10 cellular contexts compared by ENCODE assay signal in the genomic region with DNA sequence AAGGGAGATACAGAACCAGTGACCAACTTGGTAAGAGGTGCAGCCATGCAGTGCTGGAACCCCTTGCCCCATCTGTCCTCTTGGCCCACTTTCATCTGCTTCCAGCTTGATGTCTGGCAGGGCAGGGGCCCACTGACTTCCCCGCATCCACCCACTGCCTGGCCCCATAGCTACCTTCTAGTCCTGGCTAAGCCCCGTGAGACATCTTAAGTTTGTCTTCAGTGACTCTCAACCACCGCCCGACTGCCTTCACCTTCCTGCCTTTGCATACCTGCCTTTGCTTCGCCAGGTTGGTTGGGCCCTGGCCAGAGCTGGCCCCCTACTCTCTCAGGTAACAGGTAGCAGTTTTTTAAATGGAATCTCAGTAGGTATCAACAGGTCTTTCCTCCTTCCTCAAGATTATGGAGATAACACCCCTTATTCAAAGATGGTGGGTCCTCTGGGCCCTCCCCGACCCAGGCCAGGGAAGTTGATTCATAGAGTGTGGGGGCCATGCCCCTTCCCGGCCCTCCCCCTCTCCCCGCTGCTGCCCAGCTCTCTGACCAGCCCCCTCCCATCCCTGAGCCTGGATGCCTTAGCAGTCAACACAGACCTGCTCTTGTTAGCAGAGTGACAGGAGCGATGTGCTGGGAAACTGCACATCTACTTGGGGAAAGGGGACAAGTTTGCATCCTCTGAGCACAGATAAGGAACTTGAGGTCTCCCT. TPM values are rescaled to one million over a fixed set of nuclear protein-coding genes. Genes with fewer than 3 reads are reported as not detected.
DNase-seq lines count a peak whose midpoint lies in the region; ATAC-seq and TF ChIP-seq lines count a peak whose summit lies in the region.
"Had no signal": no experiment of that assay in that cellular context is flagged by ENCODE, and none has a peak within 500 bp of the region (broad histone marks: within the 10 kb centered on the region; RNA-seq: fewer than 3 reads in every experiment).

No MANE protein-coding gene starts in this region.

- H3K4me3 Mint-ChIP-seq in CD4-positive, alpha-beta T cell = peak overlapping the region; percentile 99
- H3K4me3 Mint-ChIP-seq in HFFc6 = peak overlapping the region; percentile 37

- H3K4me1 ChIP-seq in neutrophil (ENCODE audit: control insufficient read depth in 1 of 2, insufficient read depth in 1 of 2, low read depth in 1 of 2, low read length in 1 of 2) = peaks cover 40 to 48% of the 10 kb centered on the region in 2 experiments

- TF ChIP-seq CTCF in CD4-positive, alpha-beta T cell (IDR thresholded peaks at IDR 0.05) = no peak
- no peak for TF ChIP-seq CTCF in HFFc6 (IDR thresholded peaks at IDR 0.05)
- TF ChIP-seq CTCF in coronary artery (IDR thresholded peaks at IDR 0.05) = no peak
- TF ChIP-seq CTCF in neutrophil (IDR thresholded peaks at IDR 0.05) = no peak

- no peak for DNase-seq in CD4-positive, alpha-beta T cell
- DNase-seq in HFFc6 = no peak
- no peak for DNase-seq in coronary artery (ENCODE audit: low spot score)
- DNase-seq in amygdala (lab: John Stamatoyannopoulos, UW) = no peak
- DNase-seq in NCI-H2227 (lab: John Stamatoyannopoulos, UW; ENCODE audit: unreplicated experiment) = no peak
- DNase-seq: cerebellar nuclear complex, NCI-H446 had no signal

- POLR2A ChIA-PET in CD4-positive, alpha-beta T cell (lab: Charles Lee) = interaction anchor here (1.0 to 7.1 kb wide), 15 partner anchors 8 to 574 kb away, joined by 3 to 180 read pairs (median 12); partner anchors contain the start of genes ANKRD36, DUSP2, ITPRIPL1 and SNRNP200

- peaks cover 71% of the 10 kb centered on the region for H3K4me1 Mint-ChIP-seq in CD4-positive, alpha-beta T cell (ENCODE audit: low read depth)
- H3K4me1 Mint-ChIP-seq in HFFc6 (ENCODE audit: low read depth) = peaks cover 46% of the 10 kb centered on the region

- peaks cover 16% of the 10 kb centered on the region for H3K36me3 ChIP-seq in neutrophil

- no peaks in the 10 kb centered on the region for H3K9me3 ChIP-seq in CD4-positive, alpha-beta T cell (ENCODE audit: control insufficient read depth, low read length)
- no peaks in the 10 kb centered on the region for H3K9me3 ChIP-seq in neutrophil

- ATAC-seq in CD4-positive, alpha-beta T cell (ENCODE audit: poor library complexity) = peak; percentile 1
- no peak for ATAC-seq in esophagus mucosa
- ATAC-seq in HG03439 (IDR thresholded peaks at IDR 0.05; ENCODE audit: unreplicated experiment) = no peak

- H3K27ac ChIP-seq in CD4-positive, alpha-beta T cell (ENCODE audit: low read depth, low read length) = peak overlapping the region; percentile 99
- H3K27ac ChIP-seq in coronary artery (peak overlapping the region; percentile 98 to 99), neutrophil (peak overlapping the region; percentile 98)

- intact Hi-C loops in CD4-positive, alpha-beta T cell (cut with DNase I, micrococcal nuclease) = loop anchor here (2.0 to 10.0 kb wide), 11 partner anchors 13 to 1105 kb away; partner anchors contain the start of genes DUSP2 (in 2 of the 2), SNRNP200 (in 2 of the 2), CNNM3 (in 1 of the 2) and COX5B (in 1 of the 2)

- H3K27me3 ChIP-seq in CD4-positive, alpha-beta T cell (ENCODE audit: control insufficient read depth, insufficient read depth, low read length) = no peaks in the 10 kb centered on the region
- H3K27me3 ChIP-seq in neutrophil = no peaks in the 10 kb centered on the region

- CTCF ChIA-PET in CD4-positive, alpha-beta T cell (lab: Charles Lee) = interaction anchor here (0.7 to 6.4 kb wide), 4 partner anchors 11 to 132 kb away, joined by 3 to 54 read pairs (median 12); no protein-coding TSS in a partner anchor

- no peaks in the 10 kb centered on the region for H3K9me3 Mint-ChIP-seq in CD4-positive, alpha-beta T cell
- H3K9me3 Mint-ChIP-seq in HFFc6 = no peaks in the 10 kb centered on the region

- H3K4me3 ChIP-seq in coronary artery = peak overlapping the region; percentile 92
- peak overlapping the region; percentile 83 to 96 for H3K4me3 ChIP-seq in neutrophil (ENCODE audit: low read depth in 1 of 2, low read length in 1 of 2)

- peaks cover 73% of the 10 kb centered on the region for H3K36me3 Mint-ChIP-seq in CD4-positive, alpha-beta T cell (ENCODE audit: low read depth)
- H3K36me3 Mint-ChIP-seq in HFFc6 (ENCODE audit: low read depth) = peaks cover 10% of the 10 kb centered on the region

- no peaks in the 10 kb centered on the region for H3K27me3 Mint-ChIP-seq in CD4-positive, alpha-beta T cell
- H3K27me3 Mint-ChIP-seq in HFFc6 (ENCODE audit: insufficient read depth) = peaks cover 2% of the 10 kb centered on the region; the same call in 1 of the 2 replicates

- peak overlapping the region; percentile 99 for H3K27ac Mint-ChIP-seq in CD4-positive, alpha-beta T cell
- H3K27ac Mint-ChIP-seq in HFFc6 = peak overlapping the region; percentile 76

RNA-seq across cellular contexts. Expression of gene ARID5A, which starts 2.8 kb away (rescaled TPM):
- total RNA-seq in CD4-positive, alpha-beta T cell = 100 to 1,000 TPM; 326 to 342 TPM
- 10 to 100 TPM in 3 of 6 experiments, 1 to 10 TPM in 3; 9.6 to 13.6 (median 10.0) TPM for total RNA-seq in HFFc6 (2021; fragmentation: NEBNext Ultra II Directional; extraction: Animal tissue kit (Norgen Biotek cat#: 25700))
- 3.0 TPM for total RNA-seq in esophagus mucosa

RNA-seq across cellular contexts. Expression of gene NEURL3, which starts 34.2 kb away (rescaled TPM):
- not detected for total RNA-seq in CD4-positive, alpha-beta T cell
- not detected for total RNA-seq in HFFc6 (2021; fragmentation: NEBNext Ultra II Directional; extraction: Animal tissue kit (Norgen Biotek cat#: 25700))
- not detected for total RNA-seq in esophagus mucosa

Comparison
In these comparisons a context has a peak if more than half of its experiments do, and no peak if none do; other contexts are left out.
1. RNA of gene ARID5A, which starts 2.8 kb away (total RNA-seq): 326 to 342 TPM in CD4-positive, alpha-beta T cell; 9.6 to 13.6 TPM in HFFc6 and 3.0 TPM in esophagus mucosa (single experiment); every median in the first group is over 10 times any median in the second.
2. Peak in every context shown above with its lines, with median percentiles within 50 percentile points of each other: H3K27ac ChIP-seq.